In genomic region chr12:102950107-102950949, GRCh38 we compare ENCODE assay signal across 10 cellular contexts. TPM values are rescaled to one million over a fixed set of nuclear protein-coding genes. Genes with fewer than 3 reads are reported as not detected.
A peak's percentile ranks its signal among the peaks of the same experiment; 100 is the strongest.
DNase-seq lines count a peak whose midpoint lies in the region; ATAC-seq and TF ChIP-seq lines count a peak whose summit lies in the region.
"Had no signal": no experiment of that assay in that cellular context is flagged by ENCODE, and none has a peak within 500 bp of the region (broad histone marks: within the 10 kb centered on the region; RNA-seq: fewer than 3 reads in every experiment).

No MANE protein-coding gene starts in this region.

- H3K4me3 Mint-ChIP-seq in nephron: peak overlapping the region in 2 of 3 experiments; percentile 6 to 41

- H3K9ac ChIP-seq in MM.1S (ENCODE audit: low read length): no peak overlapping the region

- no peak overlapping the region for H3K4me2 ChIP-seq in MM.1S (ENCODE audit: low read depth, low read length)

- DNase-seq in GM10266 (ENCODE audit: extremely low spot score) (no peak), NCI-H1105 (lab: John Stamatoyannopoulos, UW) (peak; percentile 83), dermis blood vessel endothelial cell (peak; percentile 7), MM.1S (no peak), glomerular visceral epithelial cell (ENCODE audit: extremely low spot score) (no peak), HK-2 (ENCODE audit: unreplicated experiment) (no peak)
- DNase-seq: uterus had no signal

- ATAC-seq in GM21723 (IDR thresholded peaks at IDR 0.05; ENCODE audit: unreplicated experiment): no peak

- H3K4me1 Mint-ChIP-seq in nephron: no peaks in the 10 kb centered on the region

- H4K20me1 ChIP-seq in MM.1S (ENCODE audit: insufficient read depth, low read length): no peaks in the 10 kb centered on the region

- H3K36me3 ChIP-seq in MM.1S (replicated peaks; ENCODE audit: insufficient read depth, low read length): no peaks in the 10 kb centered on the region
- H3K36me3 ChIP-seq: ascending aorta, uterus had no signal

- H3K4me1 ChIP-seq in MM.1S (ENCODE audit: low read length): no peaks in the 10 kb centered on the region
- H3K4me1 ChIP-seq: ascending aorta, uterus had no signal

- no peaks in the 10 kb centered on the region for H3K27me3 ChIP-seq in MM.1S (replicated peaks; ENCODE audit: insufficient read depth, low read length)
- H3K27me3 ChIP-seq: ascending aorta had no signal

- TF ChIP-seq CTCF in GM10266 (IDR thresholded peaks at IDR 0.05; ENCODE audit: control insufficient read depth, insufficient read depth, low read depth, missing control alignments) (peak; percentile 52), nephron (IDR thresholded peaks at IDR 0.05; ENCODE audit: unreplicated experiment in 3 of 3) (peak in 1 of 3 experiments; percentile 24), MM.1S (IDR thresholded peaks at IDR 0.05; ENCODE audit: low read length) (no peak)

- no peaks in the 10 kb centered on the region for H3K79me2 ChIP-seq in MM.1S (ENCODE audit: low read length)

- no peaks in the 10 kb centered on the region for H3F3A ChIP-seq in MM.1S (ENCODE audit: insufficient read depth, low read length)

- H3K27ac ChIP-seq in MM.1S (ENCODE audit: low read length): no peak overlapping the region
- H3K27ac ChIP-seq: ascending aorta, uterus had no signal

- H3K9me2 ChIP-seq in MM.1S (replicated peaks; ENCODE audit: insufficient read depth, low read length): no peaks in the 10 kb centered on the region

- H2AFZ ChIP-seq in MM.1S (ENCODE audit: low read length): no peak overlapping the region

- no peaks in the 10 kb centered on the region for H3K9me3 Mint-ChIP-seq in nephron

- no peaks in the 10 kb centered on the region for H3K9me3 ChIP-seq in MM.1S (replicated peaks; ENCODE audit: insufficient read depth, low read length)
- H3K9me3 ChIP-seq: ascending aorta, uterus had no signal

- no peaks in the 10 kb centered on the region for H3K36me3 Mint-ChIP-seq in nephron (ENCODE audit: low read depth)

- no peak overlapping the region for H3K4me3 ChIP-seq in MM.1S (ENCODE audit: low read length)
- H3K4me3 ChIP-seq: ascending aorta, uterus had no signal

- H3K27me3 Mint-ChIP-seq in nephron (ENCODE audit: low read depth): peaks cover 91% of the 10 kb centered on the region

- H3K27ac Mint-ChIP-seq in nephron: no peak overlapping the region

RNA-seq across cellular contexts. Expression of gene ASCL1, which starts 7.1 kb away (rescaled TPM):
- not detected in 2 replicates for total RNA-seq in dermis blood vessel endothelial cell
- total RNA-seq: ascending aorta had no signal

RNA-seq across cellular contexts. Expression of gene PAH, which starts 33.3 kb away (rescaled TPM):
- not detected in 2 replicates for total RNA-seq in dermis blood vessel endothelial cell
- total RNA-seq: ascending aorta had no signal

Comparison
In these comparisons a context has a peak if more than half of its experiments do, and no peak if none do; other contexts are left out.
1. DNase-seq: peak in NCI-H1105 (single experiment) and dermis blood vessel endothelial cell (single experiment); none in GM10266 (single experiment), MM.1S (single experiment), glomerular visceral epithelial cell (single experiment) and HK-2 (single experiment).